In genomic region chr20:58864346-58864745, GRCh38 we compare ENCODE assay signal across 9 cellular contexts. TPM values are rescaled to one million over a fixed set of nuclear protein-coding genes. Genes with fewer than 3 reads are reported as not detected.
DNase-seq lines count a peak whose midpoint lies in the region; ATAC-seq and TF ChIP-seq lines count a peak whose summit lies in the region.
"Had no signal": no experiment of that assay in that cellular context is flagged by ENCODE, and none has a peak within 500 bp of the region (broad histone marks: within the 10 kb centered on the region; RNA-seq: fewer than 3 reads in every experiment).

No MANE protein-coding gene starts in this region.

- DNase-seq in DMS 273 (lab: John Stamatoyannopoulos, UW; ENCODE audit: unreplicated experiment) (peak; percentile 31), DMS 273 treated with DMSO at 0.1 percent for 48 hours (lab: John Stamatoyannopoulos, UW) (no peak), Panc1 (ENCODE audit: low read depth, low spot score) (no peak), foreskin keratinocyte (no peak), NCI-H128 (lab: John Stamatoyannopoulos, UW; ENCODE audit: unreplicated experiment) (no peak)
- DNase-seq: caudate nucleus had no signal

- POLR2A ChIA-PET in Panc1 (lab: Charles Lee): no interaction called here

- no peak overlapping the region for H3K27ac ChIP-seq in Panc1 (ENCODE audit: low read length)
- H3K27ac ChIP-seq in foreskin keratinocyte: no peak overlapping the region

- ATAC-seq in Panc1 (no peak), foreskin keratinocyte (no peak), HG02571 (IDR thresholded peaks at IDR 0.05; ENCODE audit: unreplicated experiment) (no peak), GM21825 (IDR thresholded peaks at IDR 0.05; ENCODE audit: unreplicated experiment) (no peak)

- intact Hi-C loops in Panc1 (cut with micrococcal nuclease; ENCODE audit: unreplicated experiment): no loop called here

- H3K4me3 ChIP-seq in GM12875 (ENCODE audit: low read depth, low read length) (no peak overlapping the region), Panc1 (ENCODE audit: low read depth in 2 of 2, low read length in 2 of 2) (no peak overlapping the region)

- peak; percentile 34; the same call in 1 of the 2 replicates for TF ChIP-seq CTCF in GM12875 (IDR thresholded peaks at IDR 0.05; ENCODE audit: borderline replicate concordance, insufficient read depth, low read depth, low read length)
- peak; percentile 68 for TF ChIP-seq CTCF in Panc1 (IDR thresholded peaks at IDR 0.05)
- TF ChIP-seq CTCF in foreskin keratinocyte (conservative IDR thresholded peaks at IDR 0.05): peak; percentile 45

- no peaks in the 10 kb centered on the region for H3K36me3 ChIP-seq in Panc1 (ENCODE audit: control insufficient read depth, insufficient read depth, low read length)

- peaks cover 2% of the 10 kb centered on the region; the same call in 1 of the 2 replicates for H3K27me3 ChIP-seq in Panc1 (ENCODE audit: control insufficient read depth, insufficient read depth, low read length)
- H3K27me3 ChIP-seq in foreskin keratinocyte: peaks cover 50% of the 10 kb centered on the region

- no TSS peak for BruUV-seq in Panc1 (replicated peaks; lab: Mats Ljungman, UMichigan)

- no peaks in the 10 kb centered on the region for H3K9me3 ChIP-seq in Panc1 (ENCODE audit: control insufficient read depth, insufficient read depth, low read depth, low read length)

- H3K4me1 ChIP-seq in Panc1 (ENCODE audit: control insufficient read depth, insufficient read depth, low read length): no peaks in the 10 kb centered on the region
- H3K4me1 ChIP-seq in foreskin keratinocyte: no peaks in the 10 kb centered on the region

- in situ Hi-C loops in Panc1 (cut with HindIII; ENCODE audit: low pct_unique_long_range_greater_than_20kb, low sequenced_read_pairs): no loop called here

- CTCF ChIA-PET in Panc1 (lab: Charles Lee): no interaction called here

RNA-seq across cellular contexts. Expression of gene GNAS, which starts 11.8 kb away (rescaled TPM):
- total RNA-seq in Panc1 (2021; ENCODE audit: unreplicated experiment) (756 TPM), foreskin keratinocyte (697 and 702 TPM in 2 replicates)
- polyA plus RNA-seq in Panc1 (2012; ENCODE audit: insufficient read length): 1,834 TPM
- polyA plus RNA-seq in foreskin keratinocyte: 862 and 881 TPM in 2 replicates

RNA-seq across cellular contexts. Expression of gene GNAS-AS1, which starts 13.6 kb away (rescaled TPM):
- total RNA-seq in Panc1 (2021; ENCODE audit: unreplicated experiment) (not detected), foreskin keratinocyte (0.27 and 0.63 TPM in 2 replicates)
- polyA plus RNA-seq in Panc1 (2012; ENCODE audit: insufficient read length): not detected
- 0.16 and 0.39 TPM in 2 replicates for polyA plus RNA-seq in foreskin keratinocyte
